ENCODE assay signal across 14 cellular contexts in genomic region chr6:2078888-2079287, GRCh38.
DNase-seq lines count a peak whose midpoint lies in the region; ATAC-seq, FAIRE-seq and TF ChIP-seq lines count a peak whose summit lies in the region.
"Had no signal": no experiment of that assay in that cellular context is flagged by ENCODE, and none has a peak within 500 bp of the region (broad histone marks: within the 10 kb centered on the region; RNA-seq: fewer than 3 reads in every experiment).

No MANE protein-coding gene starts in this region.

- no peak for DNase-seq in stimulated activated naive CD8-positive, alpha-beta T cell treated with anti-CD3 and anti-CD28 coated beads, Interleukin-15, Interleukin-2, amounts not matched to agents 100 U/mL and 50 U/mL, for 24 hours
- peak; percentile 7 for DNase-seq in MM.1S
- DNase-seq in GM12878 (ENCODE audit: low read depth, low spot score): peak; percentile 11
- no peak for DNase-seq in thyroid gland
- DNase-seq in adrenal gland: no peak
- no peak for DNase-seq in SIG-M5 (lab: John Stamatoyannopoulos, UW)
- DNase-seq: BE2C; CD4-positive, alpha-beta memory T cell; DMS79; H7 had no signal

- TF ChIP-seq RAD21 in GM12878 (IDR thresholded peaks at IDR 0.05; ENCODE audit: insufficient read depth, low read depth, low read length): no peak

- in situ Hi-C loops in GM12878 (cut with MboI): no loop called here

- H3K9me3 ChIP-seq in MM.1S (replicated peaks; ENCODE audit: insufficient read depth, low read length) (no peaks in the 10 kb centered on the region), GM12878 (replicated peaks; ENCODE audit: control insufficient read depth, insufficient read depth, low read length) (peaks cover 8% of the 10 kb centered on the region), thyroid gland (no peaks in the 10 kb centered on the region), adrenal gland (replicated peaks in 1 of 3) (no peaks in the 10 kb centered on the region)
- H3K9me3 ChIP-seq: A549, BE2C had no signal

- H3K9me2 ChIP-seq in MM.1S (replicated peaks; ENCODE audit: insufficient read depth, low read length): no peaks in the 10 kb centered on the region

- peak overlapping the region; percentile 45 for H3K27ac Mint-ChIP-seq in stimulated activated naive CD8-positive, alpha-beta T cell treated with anti-CD3 and anti-CD28 coated beads, Interleukin-15, Interleukin-2, amounts not matched to agents 100 ng/mL and 50 ng/mL, for 24 hours
- H3K27ac Mint-ChIP-seq: CD4-positive, alpha-beta memory T cell; GM23338 had no signal

- H3K36me3 Mint-ChIP-seq in stimulated activated naive CD8-positive, alpha-beta T cell treated with anti-CD3 and anti-CD28 coated beads, Interleukin-15, Interleukin-2, amounts not matched to agents 100 ng/mL and 50 ng/mL, for 24 hours (ENCODE audit: low read depth): peaks cover 35% of the 10 kb centered on the region

- H3K9ac ChIP-seq in MM.1S (ENCODE audit: low read length): no peak overlapping the region
- H3K9ac ChIP-seq in GM12878 (ENCODE audit: control insufficient read depth, insufficient read depth, low read length): no peak overlapping the region

- TF ChIP-seq CTCF in MM.1S (IDR thresholded peaks at IDR 0.05; ENCODE audit: low read length) (no peak), GM12878 (IDR thresholded peaks at IDR 0.05 in 2 of 3, conservative IDR thresholded peaks at IDR 0.05 in 1 of 3; ENCODE audit: control insufficient read depth in 2 of 3, extremely low read depth in 1 of 3, insufficient read depth in 1 of 3, low read depth in 3 of 3, low read length in 3 of 3) (no peak), thyroid gland (IDR thresholded peaks at IDR 0.05) (no peak), adrenal gland (IDR thresholded peaks at IDR 0.05) (no peak)

- peaks cover 49% of the 10 kb centered on the region for H3K4me1 Mint-ChIP-seq in stimulated activated naive CD8-positive, alpha-beta T cell treated with anti-CD3 and anti-CD28 coated beads, Interleukin-15, Interleukin-2, amounts not matched to agents 100 ng/mL and 50 ng/mL, for 24 hours (ENCODE audit: low read depth)
- H3K4me1 Mint-ChIP-seq: GM23338 had no signal

- H2AFZ ChIP-seq in MM.1S (ENCODE audit: low read length): no peak overlapping the region
- H2AFZ ChIP-seq in GM12878 (ENCODE audit: control insufficient read depth, low read depth, low read length): no peak overlapping the region
- H2AFZ ChIP-seq: GM23338 had no signal

- intact Hi-C loops in GM12878 (cut with micrococcal nuclease; ENCODE audit: unreplicated experiment) (no loop called here), thyroid gland (cut with DNase I) (no loop called here), adrenal gland (cut with DNase I) (no loop called here)

- H3K36me3 ChIP-seq in MM.1S (replicated peaks; ENCODE audit: insufficient read depth, low read length) (no peaks in the 10 kb centered on the region), GM12878 (ENCODE audit: control insufficient read depth in 2 of 2, insufficient read depth in 2 of 2, low read length in 1 of 2) (no peaks in the 10 kb centered on the region), thyroid gland (no peaks in the 10 kb centered on the region), adrenal gland (replicated peaks in 1 of 2) (no peaks in the 10 kb centered on the region)
- H3K36me3 ChIP-seq: BE2C had no signal

- BruUV-seq in GM12878 (replicated peaks; lab: Mats Ljungman, UMichigan): no TSS peak

- CTCF ChIA-PET in GM12878 (lab: Yijun Ruan, JAX): interaction anchor here (0.6 to 0.7 kb wide), 2 partner anchors 84 to 1906 kb away, joined by 3 to 4 read pairs; no protein-coding TSS in a partner anchor

- no peaks in the 10 kb centered on the region for H3K4me1 ChIP-seq in MM.1S (ENCODE audit: low read length)
- peaks cover 24% of the 10 kb centered on the region for H3K4me1 ChIP-seq in GM12878 (ENCODE audit: control insufficient read depth, insufficient read depth, low read length)
- no peaks in the 10 kb centered on the region for H3K4me1 ChIP-seq in thyroid gland
- H3K4me1 ChIP-seq in adrenal gland (replicated peaks in 1 of 2): no peaks in the 10 kb centered on the region
- H3K4me1 ChIP-seq: A549, BE2C had no signal

- H3F3A ChIP-seq in MM.1S (ENCODE audit: insufficient read depth, low read length): no peaks in the 10 kb centered on the region

- H3K4me3 Mint-ChIP-seq in stimulated activated naive CD8-positive, alpha-beta T cell treated with anti-CD3 and anti-CD28 coated beads, Interleukin-15, Interleukin-2, amounts not matched to agents 100 ng/mL and 50 ng/mL, for 24 hours: no peak overlapping the region
- H3K4me3 Mint-ChIP-seq: CD4-positive, alpha-beta memory T cell; GM23338 had no signal

- H3K4me3 ChIP-seq in MM.1S (ENCODE audit: low read length): no peak overlapping the region
- no peak overlapping the region for H3K4me3 ChIP-seq in GM12878
- H3K4me3 ChIP-seq in thyroid gland (replicated peaks in 1 of 3): no peak overlapping the region
- no peak overlapping the region for H3K4me3 ChIP-seq in adrenal gland
- H3K4me3 ChIP-seq: A549, GM23338 had no signal

- FAIRE-seq in GM12878 (lab: Jason Lieb, UNC): no peak
- FAIRE-seq: A549 had no signal

- SMC1A ChIA-PET in GM12878 (lab: Charles Lee; ENCODE audit: uncharacterized antibody, unreplicated experiment): interaction anchor here (1.1 kb wide), 1 partner anchor 58 kb away, joined by 4 read pairs; no protein-coding TSS in a partner anchor

- RAD21 ChIA-PET in GM12878 (lab: Charles Lee; ENCODE audit: unreplicated experiment): interaction anchor here (0.6 to 0.7 kb wide), 3 partner anchors 23 to 50 kb away, joined by 3 to 5 read pairs (median 3); no protein-coding TSS in a partner anchor

- ATAC-seq in stimulated activated naive CD8-positive, alpha-beta T cell treated with anti-CD3 and anti-CD28 coated beads, Interleukin-15, Interleukin-2, amounts not matched to agents 100 U/mL and 50 U/mL, for 24 hours: no peak
- 0 out of 3 replicates have a peak, but pooled peaks have one; percentile 12 for ATAC-seq in GM12878
- ATAC-seq: A549, GM23338 had no signal

- WGBS in GM12878 (ENCODE audit: insufficient coverage, insufficient replicate concordance, low lambda C conversion rate, missing lambda C conversion rate): 0% methylated on average over 1 of the region's 1 CpG
- WGBS in thyroid gland, 2 donors: 85 to 86% methylated on average over 1 of the region's 1 CpG
- 68 to 87% (median 76%) methylated on average over 1 of the region's 1 CpG for WGBS in adrenal gland, 4 donors

- H3K9me3 Mint-ChIP-seq in stimulated activated naive CD8-positive, alpha-beta T cell treated with anti-CD3 and anti-CD28 coated beads, Interleukin-15, Interleukin-2, amounts not matched to agents 100 ng/mL and 50 ng/mL, for 24 hours: peaks cover 26% of the 10 kb centered on the region
- H3K9me3 Mint-ChIP-seq: GM23338 had no signal

- TF ChIP-seq POLR2A in GM12878 (IDR thresholded peaks at IDR 0.05; ENCODE audit: low read depth, low read length) (no peak), thyroid gland (IDR thresholded peaks at IDR 0.05) (no peak), adrenal gland (IDR thresholded peaks at IDR 0.05) (no peak)

- H3K27me3 ChIP-seq in MM.1S (replicated peaks; ENCODE audit: insufficient read depth, low read length): no peaks in the 10 kb centered on the region
- no peaks in the 10 kb centered on the region for H3K27me3 ChIP-seq in GM12878 (replicated peaks in 1 of 2; ENCODE audit: control insufficient read depth in 2 of 2, insufficient read depth in 2 of 2, low read length in 1 of 2)
- no peaks in the 10 kb centered on the region for H3K27me3 ChIP-seq in thyroid gland
- H3K27me3 ChIP-seq in adrenal gland: no peaks in the 10 kb centered on the region
- H3K27me3 ChIP-seq: BE2C had no signal

- H3K79me2 ChIP-seq in MM.1S (ENCODE audit: low read length): no peaks in the 10 kb centered on the region
- no peaks in the 10 kb centered on the region for H3K79me2 ChIP-seq in GM12878 (ENCODE audit: control insufficient read depth, insufficient read depth, low read length)

- peaks cover 5% of the 10 kb centered on the region for H3K27me3 Mint-ChIP-seq in stimulated activated naive CD8-positive, alpha-beta T cell treated with anti-CD3 and anti-CD28 coated beads, Interleukin-15, Interleukin-2, amounts not matched to agents 100 ng/mL and 50 ng/mL, for 24 hours
- H3K27me3 Mint-ChIP-seq: CD4-positive, alpha-beta memory T cell had no signal

- H3K27ac ChIP-seq in MM.1S (ENCODE audit: low read length): no peak overlapping the region
- H3K27ac ChIP-seq in GM12878 (ENCODE audit: control insufficient read depth, insufficient read depth): no peak overlapping the region
- no peak overlapping the region for H3K27ac ChIP-seq in thyroid gland
- no peak overlapping the region for H3K27ac ChIP-seq in adrenal gland
- H3K27ac ChIP-seq: A549, C4-2B had no signal

- POLR2A ChIA-PET in GM12878 (lab: Charles Lee): no interaction called here

- H4K20me1 ChIP-seq in MM.1S (ENCODE audit: insufficient read depth, low read length) (no peaks in the 10 kb centered on the region), GM12878 (ENCODE audit: control insufficient read depth, insufficient read depth) (no peaks in the 10 kb centered on the region)

- no peak for TF ChIP-seq EP300 in GM12878 (IDR thresholded peaks at IDR 0.05; ENCODE audit: borderline replicate concordance in 1 of 2, control insufficient read depth in 1 of 2, low read depth in 2 of 2, low read length in 2 of 2)

- H3K4me2 ChIP-seq in MM.1S (ENCODE audit: low read depth, low read length) (peak overlapping the region; percentile 38; the same call in 1 of the 2 replicates), GM12878 (ENCODE audit: control insufficient read depth, insufficient read depth) (no peak overlapping the region)
- H3K4me2 ChIP-seq: A549, GM23338 had no signal

TF ChIP-seq in GM12878, 131 proteins besides CTCF, POLR2A, EP300 and RAD21 (continues in another document):
- TF ChIP-seq FOXM1 (IDR thresholded peaks at IDR 0.05; ENCODE audit: low read depth, low read length) (peak; percentile 23; the same call in 1 of the 2 replicates), RELA (IDR thresholded peaks at IDR 0.05; ENCODE audit: borderline replicate concordance, partially characterized antibody) (no peak), ATF7 (IDR thresholded peaks at IDR 0.05; ENCODE audit: low read depth) (peak; percentile 73), TARDBP (IDR thresholded peaks at IDR 0.05; ENCODE audit: borderline replicate concordance) (no peak), JUNB (IDR thresholded peaks at IDR 0.05) (peak; percentile 24; the same call in 1 of the 2 replicates)

Comparison
In these comparisons a context has a peak if more than half of its experiments do, and no peak if none do; other contexts are left out.
1. DNase-seq: peak in MM.1S (single experiment) and GM12878 (single experiment); none in stimulated activated naive CD8-positive, alpha-beta T cell treated with anti-CD3 and anti-CD28 coated beads, Interleukin-15, Interleukin-2, amounts not matched to agents 100 U/mL and 50 U/mL, for 24 hours (single experiment), thyroid gland (0 of 2), adrenal gland (0 of 7) and SIG-M5 (single experiment).